ENCODE assay signal across 13 cellular contexts in genomic region chr6:63904844-63905243, GRCh38.
A peak's percentile ranks its signal among the peaks of the same experiment; 100 is the strongest.
DNase-seq lines count a peak whose midpoint lies in the region; ATAC-seq and TF ChIP-seq lines count a peak whose summit lies in the region.
"Had no signal": no experiment of that assay in that cellular context is flagged by ENCODE, and none has a peak within 500 bp of the region (broad histone marks: within the 10 kb centered on the region; RNA-seq: fewer than 3 reads in every experiment).

No MANE protein-coding gene starts in this region.

- H3K9me3 ChIP-seq in hepatocyte (ENCODE audit: low read depth) (no peaks in the 10 kb centered on the region), T-helper 17 cell (ENCODE audit: control insufficient read depth, low read length, poor library complexity, severe bottlenecking) (no peaks in the 10 kb centered on the region)
- H3K9me3 ChIP-seq: body of pancreas had no signal

- no peaks in the 10 kb centered on the region for H3K9me2 ChIP-seq in hepatocyte (replicated peaks; ENCODE audit: insufficient read depth)

- no peaks in the 10 kb centered on the region for H3K36me3 ChIP-seq in hepatocyte (replicated peaks; ENCODE audit: insufficient read depth, low read depth)

- H3K27ac ChIP-seq in hepatocyte: peak overlapping the region; percentile 76
- H3K27ac ChIP-seq: body of pancreas had no signal

- no peaks in the 10 kb centered on the region for H3K27me3 Mint-ChIP-seq in T-helper 17 cell
- H3K27me3 Mint-ChIP-seq in activated naive CD4-positive, alpha-beta T cell treated with anti-CD3 and anti-CD28 coated beads, Interleukin-2, amount 10 ng/mL, durations not matched to agents 7 days and 5 days: no peaks in the 10 kb centered on the region

- no peak for TF ChIP-seq CTCF in hepatocyte (IDR thresholded peaks at IDR 0.05; ENCODE audit: poor library complexity)

- no peak overlapping the region for H3K4me3 Mint-ChIP-seq in T-helper 17 cell
- no peak overlapping the region for H3K4me3 Mint-ChIP-seq in activated naive CD4-positive, alpha-beta T cell treated with anti-CD3 and anti-CD28 coated beads, Interleukin-2, amount 10 ng/mL, durations not matched to agents 7 days and 5 days

- peaks cover under 1% of the 10 kb centered on the region for H3K4me1 ChIP-seq in hepatocyte (ENCODE audit: insufficient read depth)
- H3K4me1 ChIP-seq: body of pancreas had no signal

- WGBS in hepatocyte (ENCODE audit: low lambda C conversion rate, missing lambda C conversion rate): 32% methylated on average over 3 of the region's 3 CpGs

- no peak overlapping the region for H3K4me3 ChIP-seq in hepatocyte
- H3K4me3 ChIP-seq: body of pancreas had no signal

- no peaks in the 10 kb centered on the region for H3K9me3 Mint-ChIP-seq in activated naive CD4-positive, alpha-beta T cell treated with anti-CD3 and anti-CD28 coated beads, Interleukin-2, amount 10 ng/mL, durations not matched to agents 7 days and 5 days

- ATAC-seq in HG03378 (IDR thresholded peaks at IDR 0.05; ENCODE audit: unreplicated experiment): peak; percentile 61
- ATAC-seq in SK-N-SH treated with all-trans-retinoic acid at 6 μM for 48 hours: peak; percentile 97
- ATAC-seq in HG03439 (IDR thresholded peaks at IDR 0.05; ENCODE audit: unreplicated experiment): no peak
- no peak for ATAC-seq in T-helper 17 cell
- ATAC-seq: body of pancreas, Panc1 had no signal

- H2AFZ ChIP-seq in hepatocyte: no peak overlapping the region

- CTCF ChIA-PET in activated naive CD4-positive, alpha-beta T cell treated with anti-CD3 and anti-CD28 coated beads, Interleukin-2, amount 10 ng/mL, durations not matched to agents 7 days and 5 days (lab: Charles Lee): no interaction called here

- no peaks in the 10 kb centered on the region for H3K36me3 Mint-ChIP-seq in T-helper 17 cell (ENCODE audit: low read depth)
- no peaks in the 10 kb centered on the region for H3K36me3 Mint-ChIP-seq in activated naive CD4-positive, alpha-beta T cell treated with anti-CD3 and anti-CD28 coated beads, Interleukin-2, amount 10 ng/mL, durations not matched to agents 7 days and 5 days

- no peaks in the 10 kb centered on the region for H3K4me1 Mint-ChIP-seq in T-helper 17 cell
- H3K4me1 Mint-ChIP-seq in activated naive CD4-positive, alpha-beta T cell treated with anti-CD3 and anti-CD28 coated beads, Interleukin-2, amount 10 ng/mL, durations not matched to agents 7 days and 5 days: peaks cover 2% of the 10 kb centered on the region

- peak; percentile 14 for DNase-seq in GM04503 (ENCODE audit: low read depth)
- peak; percentile 62 for DNase-seq in hepatocyte (ENCODE audit: low spot score)
- no peak for DNase-seq in T-helper 17 cell
- no peak for DNase-seq in activated naive CD4-positive, alpha-beta T cell treated with anti-CD3 and anti-CD28 coated beads, Interleukin-2, amount 10 ng/mL, durations not matched to agents 7 days and 5 days
- no peak for DNase-seq in SHP77 (lab: John Stamatoyannopoulos, UW)
- DNase-seq: activated CD4-positive, alpha-beta T cell treated with anti-CD3 and anti-CD28 coated beads, Interleukin-2, amount 50 U/mL, for 4 hours; body of pancreas; DMS79; nucleus accumbens had no signal

- H4K20me1 ChIP-seq in hepatocyte (ENCODE audit: insufficient read depth, poor library complexity, severe bottlenecking): no peaks in the 10 kb centered on the region

- no peaks in the 10 kb centered on the region for H3K27me3 ChIP-seq in hepatocyte
- H3K27me3 ChIP-seq: body of pancreas had no signal

- H3K4me2 ChIP-seq in hepatocyte: no peak overlapping the region

- H3K27ac Mint-ChIP-seq in T-helper 17 cell: no peak overlapping the region
- no peak overlapping the region for H3K27ac Mint-ChIP-seq in activated naive CD4-positive, alpha-beta T cell treated with anti-CD3 and anti-CD28 coated beads, Interleukin-2, amount 10 ng/mL, durations not matched to agents 7 days and 5 days

- H3K79me2 ChIP-seq in hepatocyte: no peaks in the 10 kb centered on the region

TF ChIP-seq in SK-N-SH treated with all-trans-retinoic acid at 6 μM for 48 hours, 23 proteins besides CTCF, POLR2A, EP300 and RAD21:
- TF ChIP-seq TCF4 (CRISPR knock-in tag; IDR thresholded peaks at IDR 0.05; ENCODE audit: borderline replicate concordance) (peak; percentile 44; the same call in 1 of the 2 replicates), ISL1 (CRISPR knock-in tag; IDR thresholded peaks at IDR 0.05) (peak; percentile 59), ZNF8 (CRISPR knock-in tag; IDR thresholded peaks at IDR 0.05) (no peak)
TF ChIP-seq in SK-N-SH treated with all-trans-retinoic acid at 6 μM for 48 hours: peak in this region for 2.

Comparison
In these comparisons a context has a peak if more than half of its experiments do, and no peak if none do; other contexts are left out.
1. DNase-seq: peak in GM04503 (single experiment) and hepatocyte (single experiment); none in T-helper 17 cell (0 of 3), activated naive CD4-positive, alpha-beta T cell treated with anti-CD3 and anti-CD28 coated beads, Interleukin-2, amount 10 ng/mL, durations not matched to agents 7 days and 5 days (single experiment) and SHP77 (0 of 2).
2. ATAC-seq: peak in HG03378 (single experiment) and SK-N-SH treated with all-trans-retinoic acid at 6 μM for 48 hours (single experiment); none in HG03439 (single experiment) and T-helper 17 cell (single experiment).